In the genomic region with DNA sequence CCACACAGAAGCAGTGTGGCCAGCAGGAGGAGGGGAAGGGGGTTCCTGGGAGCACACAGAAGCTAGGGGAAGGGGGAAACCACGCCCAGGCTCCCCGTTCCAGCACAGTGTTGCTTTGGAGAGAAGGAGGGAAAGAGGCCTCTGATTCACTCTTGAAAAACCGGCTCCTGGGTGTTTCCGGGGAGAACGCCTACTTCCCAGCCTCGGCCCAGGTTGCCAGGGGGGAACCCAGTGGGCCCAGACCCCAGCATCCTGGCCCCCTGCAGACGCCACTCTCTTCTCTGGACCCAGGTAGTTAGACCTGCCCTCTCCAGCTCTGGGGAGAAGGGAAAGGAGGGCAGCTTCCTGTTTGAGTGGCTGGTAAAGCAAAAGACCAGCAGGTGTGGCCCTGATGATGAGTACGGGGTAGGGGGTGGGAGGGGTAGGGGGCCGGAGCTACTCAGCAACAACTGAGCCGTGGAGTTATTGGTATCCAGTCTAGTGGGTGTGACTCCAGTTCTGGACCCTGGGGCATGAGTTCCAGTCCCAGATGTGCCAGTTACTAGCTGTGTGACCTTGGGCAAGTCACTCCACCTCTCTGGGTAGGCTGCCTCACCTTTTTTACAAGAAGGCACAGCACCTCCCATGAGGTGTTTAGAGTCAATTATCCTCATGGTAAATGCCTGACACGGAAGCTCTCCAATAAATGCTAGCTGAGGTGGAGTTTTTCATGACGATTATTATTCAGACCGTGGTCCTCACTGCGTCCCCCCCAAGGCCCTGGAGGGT, we compare ENCODE assay signal across 1 cellular context.
TF ChIP-seq lines count a peak whose summit lies in the region.

No MANE protein-coding gene starts in this region.

TF ChIP-seq in HCT116, 20 proteins besides CTCF, POLR2A, EP300 and RAD21:
- TF ChIP-seq, protein P1, sequence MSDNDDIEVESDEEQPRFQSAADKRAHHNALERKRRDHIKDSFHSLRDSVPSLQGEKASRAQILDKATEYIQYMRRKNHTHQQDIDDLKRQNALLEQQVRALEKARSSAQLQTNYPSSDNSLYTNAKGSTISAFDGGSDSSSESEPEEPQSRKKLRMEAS (IDR thresholded peaks at IDR 0.05): no peak
- no peak for TF ChIP-seq ZNF274 (IDR thresholded peaks at IDR 0.05; ENCODE audit: low read depth, low read length)
- TF ChIP-seq TCF7L2 (IDR thresholded peaks at IDR 0.05; ENCODE audit: borderline replicate concordance, extremely low read depth, insufficient read depth, insufficient read length): no peak
- 0 out of 2 replicates have a peak, but pooled peaks have one; percentile 9 for TF ChIP-seq SP1 (IDR thresholded peaks at IDR 0.05; ENCODE audit: low read depth)
- no peak for TF ChIP-seq POLR2AphosphoS5 (IDR thresholded peaks at IDR 0.05; ENCODE audit: low read depth, low read length)
- TF ChIP-seq, protein P2, sequence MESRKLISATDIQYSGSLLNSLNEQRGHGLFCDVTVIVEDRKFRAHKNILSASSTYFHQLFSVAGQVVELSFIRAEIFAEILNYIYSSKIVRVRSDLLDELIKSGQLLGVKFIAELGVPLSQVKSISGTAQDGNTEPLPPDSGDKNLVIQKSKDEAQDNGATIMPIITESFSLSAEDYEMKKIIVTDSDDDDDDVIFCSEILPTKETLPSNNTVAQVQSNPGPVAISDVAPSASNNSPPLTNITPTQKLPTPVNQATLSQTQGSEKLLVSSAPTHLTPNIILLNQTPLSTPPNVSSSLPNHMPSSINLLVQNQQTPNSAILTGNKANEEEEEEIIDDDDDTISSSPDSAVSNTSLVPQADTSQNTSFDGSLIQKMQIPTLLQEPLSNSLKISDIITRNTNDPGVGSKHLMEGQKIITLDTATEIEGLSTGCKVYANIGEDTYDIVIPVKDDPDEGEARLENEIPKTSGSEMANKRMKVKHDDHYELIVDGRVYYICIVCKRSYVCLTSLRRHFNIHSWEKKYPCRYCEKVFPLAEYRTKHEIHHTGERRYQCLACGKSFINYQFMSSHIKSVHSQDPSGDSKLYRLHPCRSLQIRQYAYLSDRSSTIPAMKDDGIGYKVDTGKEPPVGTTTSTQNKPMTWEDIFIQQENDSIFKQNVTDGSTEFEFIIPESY (IDR thresholded peaks at IDR 0.05; ENCODE audit: extremely low read depth, insufficient replicate concordance, low read length): no peak
